In the genomic region with DNA sequence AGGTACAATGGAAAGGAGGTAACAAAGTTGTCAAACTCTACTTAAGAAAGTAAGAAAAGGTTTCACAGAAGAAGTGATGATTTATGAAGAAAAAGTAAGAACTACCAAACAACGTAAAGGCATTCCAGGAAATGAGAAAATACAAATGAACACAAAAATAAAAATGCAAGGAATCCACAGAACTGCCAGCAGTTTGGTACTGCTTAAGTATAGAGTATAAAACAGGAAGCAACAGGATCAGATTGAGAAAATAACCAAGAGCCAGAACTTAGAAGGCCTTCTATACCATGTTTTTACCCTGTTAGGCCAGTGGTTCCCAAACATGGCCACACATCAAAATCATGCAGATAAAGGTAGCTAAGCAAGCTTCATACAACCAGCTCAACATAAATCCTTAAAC, we compare ENCODE assay signal across 1 cellular context.
TF ChIP-seq lines count a peak whose summit lies in the region.

No MANE protein-coding gene starts in this region.

TF ChIP-seq in GM12878, 131 proteins besides CTCF, POLR2A, EP300 and RAD21:
- TF ChIP-seq SPI1 (IDR thresholded peaks at IDR 0.05; ENCODE audit: borderline replicate concordance, insufficient read depth, low read depth, low read length) (no peak), NR2C1 (IDR thresholded peaks at IDR 0.05) (no peak), NFYA (IDR thresholded peaks at IDR 0.05; ENCODE audit: borderline replicate concordance, low read depth, low read length) (no peak), NR2C2 (IDR thresholded peaks at IDR 0.05; ENCODE audit: borderline replicate concordance, control insufficient read depth, insufficient read length, low read depth) (no peak), JUND (IDR thresholded peaks at IDR 0.05; ENCODE audit: low read depth, low read length) (no peak), PAX8 (IDR thresholded peaks at IDR 0.05) (no peak)
- TF ChIP-seq, protein P1, sequence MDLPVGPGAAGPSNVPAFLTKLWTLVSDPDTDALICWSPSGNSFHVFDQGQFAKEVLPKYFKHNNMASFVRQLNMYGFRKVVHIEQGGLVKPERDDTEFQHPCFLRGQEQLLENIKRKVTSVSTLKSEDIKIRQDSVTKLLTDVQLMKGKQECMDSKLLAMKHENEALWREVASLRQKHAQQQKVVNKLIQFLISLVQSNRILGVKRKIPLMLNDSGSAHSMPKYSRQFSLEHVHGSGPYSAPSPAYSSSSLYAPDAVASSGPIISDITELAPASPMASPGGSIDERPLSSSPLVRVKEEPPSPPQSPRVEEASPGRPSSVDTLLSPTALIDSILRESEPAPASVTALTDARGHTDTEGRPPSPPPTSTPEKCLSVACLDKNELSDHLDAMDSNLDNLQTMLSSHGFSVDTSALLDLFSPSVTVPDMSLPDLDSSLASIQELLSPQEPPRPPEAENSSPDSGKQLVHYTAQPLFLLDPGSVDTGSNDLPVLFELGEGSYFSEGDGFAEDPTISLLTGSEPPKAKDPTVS (IDR thresholded peaks at IDR 0.05; ENCODE audit: low read depth, low read length) = no peak
- TF ChIP-seq, protein P2, sequence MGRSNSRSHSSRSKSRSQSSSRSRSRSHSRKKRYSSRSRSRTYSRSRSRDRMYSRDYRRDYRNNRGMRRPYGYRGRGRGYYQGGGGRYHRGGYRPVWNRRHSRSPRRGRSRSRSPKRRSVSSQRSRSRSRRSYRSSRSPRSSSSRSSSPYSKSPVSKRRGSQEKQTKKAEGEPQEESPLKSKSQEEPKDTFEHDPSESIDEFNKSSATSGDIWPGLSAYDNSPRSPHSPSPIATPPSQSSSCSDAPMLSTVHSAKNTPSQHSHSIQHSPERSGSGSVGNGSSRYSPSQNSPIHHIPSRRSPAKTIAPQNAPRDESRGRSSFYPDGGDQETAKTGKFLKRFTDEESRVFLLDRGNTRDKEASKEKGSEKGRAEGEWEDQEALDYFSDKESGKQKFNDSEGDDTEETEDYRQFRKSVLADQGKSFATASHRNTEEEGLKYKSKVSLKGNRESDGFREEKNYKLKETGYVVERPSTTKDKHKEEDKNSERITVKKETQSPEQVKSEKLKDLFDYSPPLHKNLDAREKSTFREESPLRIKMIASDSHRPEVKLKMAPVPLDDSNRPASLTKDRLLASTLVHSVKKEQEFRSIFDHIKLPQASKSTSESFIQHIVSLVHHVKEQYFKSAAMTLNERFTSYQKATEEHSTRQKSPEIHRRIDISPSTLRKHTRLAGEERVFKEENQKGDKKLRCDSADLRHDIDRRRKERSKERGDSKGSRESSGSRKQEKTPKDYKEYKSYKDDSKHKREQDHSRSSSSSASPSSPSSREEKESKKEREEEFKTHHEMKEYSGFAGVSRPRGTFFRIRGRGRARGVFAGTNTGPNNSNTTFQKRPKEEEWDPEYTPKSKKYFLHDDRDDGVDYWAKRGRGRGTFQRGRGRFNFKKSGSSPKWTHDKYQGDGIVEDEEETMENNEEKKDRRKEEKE (IDR thresholded peaks at IDR 0.05) = no peak
TF ChIP-seq in GM12878: peak in this region for 0.
